ENCODE assay signal across 8 cellular contexts in the genomic region with DNA sequence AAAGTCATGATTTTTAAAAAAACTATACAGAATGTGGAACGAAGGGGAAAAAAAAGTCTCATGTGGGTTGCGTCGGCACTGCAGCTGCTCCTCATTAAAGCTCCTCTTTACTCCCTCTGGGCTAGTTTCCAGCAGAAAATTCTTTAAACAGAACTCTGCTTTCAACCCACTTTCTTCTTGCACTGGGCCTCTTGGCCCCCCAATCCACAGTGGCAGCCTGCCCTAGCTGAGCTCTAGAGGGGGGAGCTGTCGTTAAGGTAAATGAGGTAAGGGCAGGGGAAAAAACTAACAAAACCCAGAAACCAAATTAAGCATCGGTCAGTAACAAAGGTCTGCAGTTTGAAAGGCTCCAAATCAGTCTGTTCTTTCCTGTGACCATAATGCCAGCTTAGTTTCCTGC. TPM values are rescaled to one million over a fixed set of nuclear protein-coding genes. Genes with fewer than 3 reads are reported as not detected.
DNase-seq lines count a peak whose midpoint lies in the region; ATAC-seq and TF ChIP-seq lines count a peak whose summit lies in the region.
"Not testable (repeated sequence)": the region's sequence is repeated elsewhere in the genome, so short reads cannot be mapped to it uniquely, and the experiment has no call there.

No MANE protein-coding gene starts in this region.

- not testable (repeated sequence) for H3K4me1 ChIP-seq in A673 (ENCODE audit: insufficient read depth, low read length, poor library complexity, severe bottlenecking); esophagus squamous epithelium; left ventricle myocardium inferior; lower lobe of right lung; neutrophil (ENCODE audit: control insufficient read depth in 1 of 2, insufficient read depth in 1 of 2, low read depth in 1 of 2, low read length in 1 of 2); sigmoid colon; thyroid gland

- H3K9me3 ChIP-seq in A673 (ENCODE audit: low read depth, low read length, poor library complexity, severe bottlenecking); esophagus squamous epithelium; left ventricle myocardium inferior (replicated peaks); lower lobe of right lung; neutrophil; sigmoid colon; thyroid gland: not testable (repeated sequence)

- intact Hi-C loops in A673 (cut with micrococcal nuclease; ENCODE audit: unreplicated experiment); activated B cell treated with CpG ODN at 0.5 μM for 24 hours (cut with micrococcal nuclease); esophagus squamous epithelium (cut with DNase I); left ventricle myocardium inferior (cut with micrococcal nuclease); lower lobe of right lung (cut with DNase I); sigmoid colon (cut with DNase I); thyroid gland (cut with DNase I): not testable (repeated sequence)

- H3K4me3 ChIP-seq in A673 (ENCODE audit: low read depth, low read length, poor library complexity, severe bottlenecking); esophagus squamous epithelium; left ventricle myocardium inferior; lower lobe of right lung; neutrophil (ENCODE audit: low read depth in 1 of 2, low read length in 1 of 2); sigmoid colon; thyroid gland (replicated peaks in 1 of 3): not testable (repeated sequence)

- H3K27me3 Mint-ChIP-seq in activated B cell treated with CpG ODN at 0.5 μM for 24 hours = not testable (repeated sequence)

- not testable (repeated sequence) for DNase-seq in A673 (ENCODE audit: low spot score); esophagus squamous epithelium (lab: John Stamatoyannopoulos, UW)
- DNase-seq in activated B cell treated with CpG ODN at 0.5 μM for 24 hours (peak; percentile 15), left ventricle myocardium inferior (peak; percentile 42), lower lobe of right lung (peak; percentile 19), sigmoid colon (peak; percentile 63), thyroid gland (peak; percentile 20 to 47)

- not testable (repeated sequence) for TF ChIP-seq EP300 in sigmoid colon (IDR thresholded peaks at IDR 0.05)

- not testable (repeated sequence) for ATAC-seq in activated B cell treated with CpG ODN at 0.5 μM for 24 hours (ENCODE audit: low read depth); lower lobe of right lung

- H3K27ac ChIP-seq in A673 (ENCODE audit: low read depth, low read length, poor library complexity, severe bottlenecking) (peak overlapping the region; percentile 68), esophagus squamous epithelium (peak overlapping the region in 3 of 4 donors; percentile 55 to 58 (median 58)), neutrophil (peak overlapping the region; percentile 63), sigmoid colon (peak overlapping the region in 3 of 4 donors; percentile 34 to 72 (median 36)), thyroid gland (peak overlapping the region in 2 of 3 donors; percentile 58 to 63)
- not testable (repeated sequence) for H3K27ac ChIP-seq in left ventricle myocardium inferior (replicated peaks); lower lobe of right lung

- not testable (repeated sequence) for H3K4me3 Mint-ChIP-seq in activated B cell treated with CpG ODN at 0.5 μM for 24 hours

- H3K36me3 Mint-ChIP-seq in activated B cell treated with CpG ODN at 0.5 μM for 24 hours (ENCODE audit: low read depth) = not testable (repeated sequence)

- TF ChIP-seq POLR2A in esophagus squamous epithelium (IDR thresholded peaks at IDR 0.05); sigmoid colon (IDR thresholded peaks at IDR 0.05); thyroid gland (IDR thresholded peaks at IDR 0.05): not testable (repeated sequence)

- POLR2A ChIA-PET in A673 (lab: Charles Lee; ENCODE audit: low non-redundant PET); activated B cell treated with CpG ODN at 0.5 μM for 24 hours (lab: Charles Lee): not testable (repeated sequence)

- H3K27ac Mint-ChIP-seq in activated B cell treated with CpG ODN at 0.5 μM for 24 hours = not testable (repeated sequence)

- BruUV-seq in A673 (replicated peaks; lab: Mats Ljungman, UMichigan) = not testable (repeated sequence)

- not testable (repeated sequence) for TF ChIP-seq CTCF in A673 (conservative IDR thresholded peaks at IDR 0.05; ENCODE audit: low read depth, low read length); activated B cell treated with CpG ODN at 0.5 μM for 24 hours (IDR thresholded peaks at IDR 0.05); esophagus squamous epithelium (IDR thresholded peaks at IDR 0.05); left ventricle myocardium inferior (IDR thresholded peaks at IDR 0.05; ENCODE audit: borderline replicate concordance); lower lobe of right lung (IDR thresholded peaks at IDR 0.05); neutrophil (IDR thresholded peaks at IDR 0.05); sigmoid colon (IDR thresholded peaks at IDR 0.05); thyroid gland (IDR thresholded peaks at IDR 0.05)

- not testable (repeated sequence) for H3K27me3 ChIP-seq in A673 (replicated peaks; ENCODE audit: insufficient read depth, low read depth, low read length, poor library complexity); esophagus squamous epithelium; left ventricle myocardium inferior (ENCODE audit: low read depth); lower lobe of right lung (ENCODE audit: low read depth); neutrophil; sigmoid colon; thyroid gland

- not testable (repeated sequence) for H3K36me3 ChIP-seq in A673 (ENCODE audit: insufficient read depth, low read length, poor library complexity, severe bottlenecking); esophagus squamous epithelium; left ventricle myocardium inferior; lower lobe of right lung; neutrophil; sigmoid colon; thyroid gland

- CTCF ChIA-PET in A673 (lab: Charles Lee); activated B cell treated with CpG ODN at 0.5 μM for 24 hours (lab: Charles Lee): not testable (repeated sequence)

- no CpG with 5 or more reads among the region's 5 CpGs for WGBS in esophagus squamous epithelium, 2 donors
- WGBS in sigmoid colon, 2 donors = 7 to 20% methylated on average over 1 of the region's 5 CpGs
- WGBS in thyroid gland, 2 donors = 0% methylated on average over 2 of the region's 5 CpGs; no CpG with 5 or more reads in 1 of the 2 donors

- H3K4me1 Mint-ChIP-seq in activated B cell treated with CpG ODN at 0.5 μM for 24 hours = not testable (repeated sequence)

- not testable (repeated sequence) for H3K9me3 Mint-ChIP-seq in activated B cell treated with CpG ODN at 0.5 μM for 24 hours

RNA-seq across cellular contexts. Expression of a gene that starts 29.9 kb away (rescaled TPM):
- total RNA-seq in A673 (2021) (2.9 and 3.5 TPM in 2 replicates), activated B cell treated with CpG ODN at 0.5 μM for 24 hours (6.8 and 7.3 TPM in 2 replicates), esophagus squamous epithelium (1 to 10 TPM in 3 of 4 donors, under 1 TPM in 1; 0.72 to 2.9 (median 1.1) TPM), left ventricle myocardium inferior (0.69 TPM), lower lobe of right lung (3.2 TPM), sigmoid colon (1 to 10 TPM in 2 of 4 donors, under 1 TPM in 2; 0.55 to 2.4 (median 0.93) TPM), thyroid gland (1 to 10 TPM in 3 of 4 donors, under 1 TPM in 1; 0.89 to 3.5 (median 2.5) TPM)
- 1 to 10 TPM in 1 of 3 donors, under 1 TPM in 2; 0.46 to 1.0 (median 0.60) TPM for polyA plus RNA-seq in sigmoid colon

RNA-seq across cellular contexts. Expression of a gene that starts 54.3 kb away (rescaled TPM):
- total RNA-seq in A673 (2021) = 35.2 and 40.1 TPM in 2 replicates
- 75.4 and 91.3 TPM in 2 replicates for total RNA-seq in activated B cell treated with CpG ODN at 0.5 μM for 24 hours
- total RNA-seq in esophagus squamous epithelium = 10 to 100 TPM; 29.3 to 70.6 (median 44.1) TPM
- total RNA-seq in left ventricle myocardium inferior = 9.3 TPM
- total RNA-seq in lower lobe of right lung = 38.2 TPM
- total RNA-seq in sigmoid colon = 10 to 100 TPM; 25.7 to 52.9 (median 36.2) TPM
- 10 to 100 TPM in 1 of 3 donors, 1 to 10 TPM in 2; 5.3 to 18.2 (median 6.6) TPM for polyA plus RNA-seq in sigmoid colon
- total RNA-seq in thyroid gland = 10 to 100 TPM; 59.6 to 92.5 (median 64.3) TPM
